In genomic region chr19:18905520-18906236, GRCh38 we compare ENCODE assay signal across 2 cellular contexts.
A peak's percentile ranks its signal among the peaks of the same experiment; 100 is the strongest.
TF ChIP-seq lines count a peak whose summit lies in the region.

No MANE protein-coding gene starts in this region.

TF ChIP-seq in K562, 482 proteins besides CTCF, POLR2A, EP300 and RAD21:
- no peak for TF ChIP-seq ZBTB7A (IDR thresholded peaks at IDR 0.05; ENCODE audit: borderline replicate concordance, control insufficient read depth, low read depth, low read length)
- TF ChIP-seq RFX5 (IDR thresholded peaks at IDR 0.05; ENCODE audit: low read depth, low read length) = no peak
- no peak for TF ChIP-seq NBN (IDR thresholded peaks at IDR 0.05; ENCODE audit: low read depth)
- no peak for TF ChIP-seq ZNF232 (CRISPR knock-in tag; IDR thresholded peaks at IDR 0.05)
- peak; percentile 50 for TF ChIP-seq NFE2 (IDR thresholded peaks at IDR 0.05; ENCODE audit: low read depth)
- TF ChIP-seq ZNF282 (CRISPR knock-in tag; IDR thresholded peaks at IDR 0.05) = no peak
- TF ChIP-seq HMGN3 (IDR thresholded peaks at IDR 0.05; ENCODE audit: borderline replicate concordance, extremely low read depth, insufficient read length, low read depth, low read length) = no peak
- TF ChIP-seq POLR2AphosphoS5 (IDR thresholded peaks at IDR 0.05; ENCODE audit: control insufficient read depth, insufficient read depth, low read depth, low read length) = 0 out of 2 replicates have a peak, but pooled peaks have one; percentile 25
- peak; percentile 32; the same call in 1 of the 2 replicates for TF ChIP-seq SUPT5H (IDR thresholded peaks at IDR 0.05)
- TF ChIP-seq RBFOX2 (IDR thresholded peaks at IDR 0.05; ENCODE audit: low read depth, low read length) = peak; percentile 44; the same call in 1 of the 2 replicates
- no peak for TF ChIP-seq ZNF398 (CRISPR knock-in tag; IDR thresholded peaks at IDR 0.05)
- TF ChIP-seq ZBTB1 (CRISPR knock-in tag; IDR thresholded peaks at IDR 0.05; ENCODE audit: borderline replicate concordance, low read depth) = no peak
- TF ChIP-seq DDX20 (tag; IDR thresholded peaks at IDR 0.05; ENCODE audit: low read depth) = no peak
- TF ChIP-seq POLR2G (IDR thresholded peaks at IDR 0.05; ENCODE audit: low read depth, low read length) = peak; percentile 58
- TF ChIP-seq EGR1 (conservative IDR thresholded peaks at IDR 0.05) = peak; percentile 33; the same call in 1 of the 2 replicates
- no peak for TF ChIP-seq CBFA2T2 (conservative IDR thresholded peaks at IDR 0.05)
- no peak for TF ChIP-seq MBD2 (IDR thresholded peaks at IDR 0.05; ENCODE audit: borderline replicate concordance, low read depth)
- TF ChIP-seq MEF2A (IDR thresholded peaks at IDR 0.05; ENCODE audit: control insufficient read depth, low read depth, low read length) = no peak
- no peak for TF ChIP-seq EHMT2 (IDR thresholded peaks at IDR 0.05)
- 0 out of 2 replicates have a peak, but pooled peaks have one; percentile 37 for TF ChIP-seq ZBTB33 (CRISPR knock-in tag; IDR thresholded peaks at IDR 0.05)
- no peak for TF ChIP-seq ARID3A (IDR thresholded peaks at IDR 0.05; ENCODE audit: borderline replicate concordance, low read depth, low read length)
- no peak for TF ChIP-seq PYGO2 (tag; IDR thresholded peaks at IDR 0.05)
- no peak for TF ChIP-seq ASH1L (IDR thresholded peaks at IDR 0.05; ENCODE audit: borderline replicate concordance, low read depth, partially characterized antibody)

TF ChIP-seq in HepG2, 621 proteins besides CTCF, POLR2A, EP300 and RAD21:
- TF ChIP-seq AGO2 (optimal IDR thresholded peaks at IDR 0.05; ENCODE audit: low read depth, low read length) = peak; percentile 36
- TF ChIP-seq RBM22 (optimal IDR thresholded peaks at IDR 0.05; ENCODE audit: low read length) = peak; percentile 22
- no peak for TF ChIP-seq RXRB (CRISPR knock-in tag; IDR thresholded peaks at IDR 0.05; ENCODE audit: borderline replicate concordance)
